Comparison of ENCODE assay signal across 12 cellular contexts in the genomic region with DNA sequence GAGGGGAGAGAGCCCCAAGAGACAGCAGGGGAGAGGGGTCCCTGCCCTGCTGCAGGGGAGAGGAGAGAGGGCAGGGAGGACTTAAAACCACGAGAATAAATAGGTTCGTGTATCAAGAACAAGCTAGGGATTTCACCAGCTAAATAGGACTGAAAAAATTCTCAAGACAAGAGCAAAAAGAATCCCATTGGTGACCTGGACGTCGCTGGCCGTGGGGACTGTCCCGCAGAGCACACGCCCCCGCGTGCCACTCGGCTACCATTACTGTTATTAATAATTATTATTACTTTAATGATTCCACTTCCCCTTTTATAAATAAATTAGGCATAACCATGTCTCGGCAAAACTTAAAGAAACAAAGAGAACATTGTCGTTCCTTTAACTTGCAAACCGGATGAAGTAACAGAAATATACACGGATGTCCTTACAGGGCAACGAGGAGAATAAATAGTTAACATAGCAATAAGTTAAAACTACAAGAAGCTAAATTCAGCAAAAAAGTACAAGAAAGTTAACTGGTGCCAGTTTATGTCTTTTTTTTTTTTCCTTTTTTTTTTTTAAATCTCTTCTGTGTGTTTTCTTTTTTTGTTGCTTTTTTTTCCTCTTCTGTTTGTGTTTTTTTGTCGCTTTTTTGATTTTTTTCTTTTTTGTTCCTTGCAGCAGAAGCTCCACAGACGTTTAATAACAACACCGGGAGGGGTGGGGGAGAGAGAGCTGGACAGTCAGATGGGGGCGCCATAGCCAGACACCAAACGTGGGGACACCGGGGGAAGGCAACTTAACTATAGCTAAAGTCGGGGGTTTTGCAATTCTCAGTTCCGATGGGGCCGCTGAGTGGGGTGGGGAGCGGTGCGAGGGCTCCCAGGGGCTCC. TPM values are rescaled to one million over a fixed set of nuclear protein-coding genes. Genes with fewer than 3 reads are reported as not detected.
DNase-seq lines count a peak whose midpoint lies in the region; TF ChIP-seq lines count a peak whose summit lies in the region.
"Had no signal": no experiment of that assay in that cellular context is flagged by ENCODE, and none has a peak within 500 bp of the region (broad histone marks: within the 10 kb centered on the region; RNA-seq: fewer than 3 reads in every experiment).

No MANE protein-coding gene starts in this region.

- H3K4me1 ChIP-seq in ectodermal cell (ENCODE audit: control insufficient read depth, insufficient read depth, low read length), result peaks cover 22% of the 10 kb centered on the region

- no peak for TF ChIP-seq POLR2A in NB4 (IDR thresholded peaks at IDR 0.05; ENCODE audit: extremely low read depth, insufficient read length)

- WGBS in ectodermal cell, 2 experiments, result 56 to 61% methylated on average over 20 to 22 of the region's 26 CpGs

- H3K4me3 Mint-ChIP-seq in T-helper 2 cell treated with Interferon-gamma antibody and Interleukin-4, amounts not matched to agents 5 μg/mL and 100 μg/mL, for 36 hours, result no peak overlapping the region
- H3K4me3 Mint-ChIP-seq: T-helper 1 cell treated with Interleukin-12 subunit alpha and Interleukin-12 subunit beta and Interleukin-4 antibody, amounts not matched to agents 30 μg/mL and 1 μg/mL, for 36 hours had no signal

- H3K4me3 ChIP-seq in NB4 (ENCODE audit: low read depth, low read length) (no peak overlapping the region), ectodermal cell (ENCODE audit: insufficient read depth, low read depth, low read length) (no peak overlapping the region)

- peaks cover 21% of the 10 kb centered on the region for H3K36me3 ChIP-seq in ectodermal cell (ENCODE audit: control insufficient read depth, insufficient read depth, low read length)

- no peaks in the 10 kb centered on the region for H3K27me3 Mint-ChIP-seq in T-helper 2 cell treated with Interferon-gamma antibody and Interleukin-4, amounts not matched to agents 5 μg/mL and 100 μg/mL, for 36 hours (ENCODE audit: low read depth)

- TF ChIP-seq CTCF in GM12873 (IDR thresholded peaks at IDR 0.05; ENCODE audit: insufficient read depth, low read depth, low read length, missing control alignments), result peak; percentile 10
- TF ChIP-seq CTCF in NB4 (IDR thresholded peaks at IDR 0.05; ENCODE audit: low read depth, low read length), result peak; percentile 30

- H3K27ac Mint-ChIP-seq in T-helper 2 cell treated with Interferon-gamma antibody and Interleukin-4, amounts not matched to agents 5 μg/mL and 100 μg/mL, for 36 hours, result no peak overlapping the region
- H3K27ac Mint-ChIP-seq: T-helper 1 cell treated with Interleukin-12 subunit alpha and Interleukin-12 subunit beta and Interleukin-4 antibody, amounts not matched to agents 30 μg/mL and 1 μg/mL, for 36 hours had no signal

- H3K4me1 Mint-ChIP-seq in T-helper 2 cell treated with Interferon-gamma antibody and Interleukin-4, amounts not matched to agents 5 μg/mL and 100 μg/mL, for 36 hours (ENCODE audit: low read depth), result no peaks in the 10 kb centered on the region

- no peaks in the 10 kb centered on the region for H3K9me3 Mint-ChIP-seq in T-helper 2 cell treated with Interferon-gamma antibody and Interleukin-4, amounts not matched to agents 5 μg/mL and 100 μg/mL, for 36 hours
- H3K9me3 Mint-ChIP-seq: T-helper 1 cell treated with Interleukin-12 subunit alpha and Interleukin-12 subunit beta and Interleukin-4 antibody, amounts not matched to agents 30 μg/mL and 1 μg/mL, for 36 hours had no signal

- H3K9me3 ChIP-seq in ectodermal cell (ENCODE audit: control insufficient read depth, low read length), result no peaks in the 10 kb centered on the region

- H3K27ac ChIP-seq in ectodermal cell (ENCODE audit: insufficient read depth, low read depth, low read length, poor library complexity, severe bottlenecking), result peak overlapping the region; percentile 6

- H3K36me3 Mint-ChIP-seq in T-helper 2 cell treated with Interferon-gamma antibody and Interleukin-4, amounts not matched to agents 5 μg/mL and 100 μg/mL, for 36 hours (ENCODE audit: low read depth), result peaks cover 5% of the 10 kb centered on the region

- H3K27me3 ChIP-seq in ectodermal cell (ENCODE audit: control insufficient read depth, insufficient read depth, low read length, poor library complexity, severe bottlenecking), result no peaks in the 10 kb centered on the region

- DNase-seq in NB4 (ENCODE audit: low read depth) (peak; percentile 64), retina (peak; percentile 36), HuH-7 (ENCODE audit: low spot score) (no peak), DMS153 (lab: John Stamatoyannopoulos, UW) (no peak)
- no peak for DNase-seq in T-helper 2 cell treated with Interferon-gamma antibody and Interleukin-4, amounts not matched to agents 5 μg/mL and 100 μg/mL, for 36 hours (ENCODE audit: low spot score)
- DNase-seq: activated T-cell treated with anti-CD3 and anti-CD28 coated beads for 4 hours; islet precursor cell; NCI-H526 treated with DMSO at 0.1 percent for 48 hours; stimulated activated CD4-positive, alpha-beta T cell treated with anti-CD3 and anti-CD28 coated beads, Interleukin-2, amount 100 ng/mL, for 24 hours had no signal

RNA-seq across cellular contexts. Expression of gene PRKCSH, which starts 16.7 kb away (rescaled TPM):
- 486 TPM for polyA plus RNA-seq in ectodermal cell (2013, experiment 1 of 4)
- 534 TPM for polyA plus RNA-seq in ectodermal cell (2013, experiment 2 of 4)
- 382 TPM for polyA plus RNA-seq in ectodermal cell (2013, experiment 3 of 4)
- 454 TPM for polyA plus RNA-seq in ectodermal cell (2013, experiment 4 of 4)

RNA-seq across cellular contexts. Expression of gene ODAD3, which starts 17.3 kb away (rescaled TPM):
- 1.5 TPM for polyA plus RNA-seq in ectodermal cell (2013, experiment 1 of 4)
- 0.60 TPM for polyA plus RNA-seq in ectodermal cell (2013, experiment 2 of 4)
- polyA plus RNA-seq in ectodermal cell (2013, experiment 3 of 4), result 1.6 TPM
- polyA plus RNA-seq in ectodermal cell (2013, experiment 4 of 4), result 0.89 TPM

RNA-seq across cellular contexts. Expression of gene ELAVL3, which starts 28.7 kb away (rescaled TPM):
- polyA plus RNA-seq in ectodermal cell (2013, experiment 1 of 4), result 2.2 TPM
- 0.59 TPM for polyA plus RNA-seq in ectodermal cell (2013, experiment 2 of 4)
- 2.9 TPM for polyA plus RNA-seq in ectodermal cell (2013, experiment 3 of 4)
- 4.5 TPM for polyA plus RNA-seq in ectodermal cell (2013, experiment 4 of 4)

RNA-seq across cellular contexts. Expression of gene RGL3, which starts 33.1 kb away (rescaled TPM):
- polyA plus RNA-seq in ectodermal cell (2013, experiment 1 of 4), result 0.63 TPM
- polyA plus RNA-seq in ectodermal cell (2013, experiment 2 of 4), result 1.3 TPM
- 0.43 TPM for polyA plus RNA-seq in ectodermal cell (2013, experiment 3 of 4)
- polyA plus RNA-seq in ectodermal cell (2013, experiment 4 of 4), result 0.32 TPM

RNA-seq across cellular contexts. Expression of gene ZNF653, which starts 53.5 kb away (rescaled TPM):
- 13.0 TPM for polyA plus RNA-seq in ectodermal cell (2013, experiment 1 of 4)
- polyA plus RNA-seq in ectodermal cell (2013, experiment 2 of 4), result 13.2 TPM
- polyA plus RNA-seq in ectodermal cell (2013, experiment 3 of 4), result 14.4 TPM
- 14.1 TPM for polyA plus RNA-seq in ectodermal cell (2013, experiment 4 of 4)

Comparison
In these comparisons a context has a peak if more than half of its experiments do, and no peak if none do; other contexts are left out.
1. DNase-seq: peak in NB4 (single experiment) and retina (single experiment); none in HuH-7 (single experiment), T-helper 2 cell treated with Interferon-gamma antibody and Interleukin-4, amounts not matched to agents 5 μg/mL and 100 μg/mL, for 36 hours (single experiment) and DMS153 (single experiment).